ENCODE assay signal across 8 cellular contexts in the genomic region with DNA sequence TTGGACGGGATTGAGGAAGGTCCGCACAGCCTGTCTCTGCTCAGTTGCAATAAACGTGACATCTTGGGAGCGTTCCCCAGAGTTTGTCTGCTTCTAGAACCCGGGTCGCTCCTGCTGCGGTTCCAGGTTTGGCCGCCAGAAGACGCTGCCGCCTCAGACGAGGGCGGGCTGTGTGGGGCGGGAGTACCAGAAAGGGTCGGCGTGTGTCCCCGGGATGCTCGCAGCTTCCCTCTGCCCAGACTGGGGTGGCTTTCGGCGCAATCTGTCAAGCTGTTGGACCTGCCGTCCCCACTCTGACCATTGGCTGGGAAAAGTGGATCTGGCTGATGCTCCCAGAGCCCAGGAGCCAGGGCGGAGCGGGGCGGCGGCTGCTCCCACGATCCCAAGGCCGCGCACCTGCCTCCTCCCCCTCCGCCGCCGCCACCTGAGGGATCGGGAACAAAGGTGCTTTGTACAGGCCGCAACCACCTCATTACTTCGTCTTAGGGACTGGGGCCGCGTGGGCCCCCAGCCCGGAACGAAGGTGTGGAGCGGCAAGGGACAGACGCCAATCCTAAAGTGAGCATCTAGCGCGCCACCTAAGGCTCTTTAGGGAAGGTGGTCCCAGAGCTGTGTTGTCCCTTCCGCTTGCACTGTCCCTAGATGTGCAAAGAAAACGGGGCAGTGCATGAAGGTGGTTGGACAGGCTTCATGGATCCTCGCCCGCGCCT. TPM values are rescaled to one million over a fixed set of nuclear protein-coding genes. Genes with fewer than 3 reads are reported as not detected.
A peak's percentile ranks its signal among the peaks of the same experiment; 100 is the strongest.
DNase-seq lines count a peak whose midpoint lies in the region; ATAC-seq and TF ChIP-seq lines count a peak whose summit lies in the region.

No MANE protein-coding gene starts in this region.

- peak; percentile 86 for TF ChIP-seq CTCF in GM12865 (IDR thresholded peaks at IDR 0.05; ENCODE audit: insufficient read depth, low read depth, low read length, missing control alignments)

- peak; percentile 63 for DNase-seq in GM12865 (ENCODE audit: low read depth)
- DNase-seq in NCI-H1092 treated with DMSO at 0.1 percent for 48 hours (lab: John Stamatoyannopoulos, UW), result peak; percentile 69
- DNase-seq in activated CD4-positive, alpha-beta T cell treated with anti-CD3 and anti-CD28 coated beads, Interleukin-2, amount 10 ng/mL, durations not matched to agents 24 days and 14 days, result peak; percentile 95
- peak; percentile 31 to 49 (median 43) for DNase-seq in effector memory CD4-positive, alpha-beta T cell
- no peak for DNase-seq in occipital lobe (lab: John Stamatoyannopoulos, UW)

- H3K9me3 Mint-ChIP-seq in activated CD4-positive, alpha-beta T cell treated with anti-CD3 and anti-CD28 coated beads, Interleukin-2, amount 10 ng/mL, durations not matched to agents 24 days and 14 days, result no peaks in the 10 kb centered on the region
- no peaks in the 10 kb centered on the region for H3K9me3 Mint-ChIP-seq in stimulated activated naive CD8-positive, alpha-beta T cell treated with anti-CD3 and anti-CD28 coated beads, Interleukin-15, Interleukin-2, amounts not matched to agents 100 ng/mL and 50 ng/mL, for 24 hours

- peak overlapping the region; percentile 79 for H3K4me3 ChIP-seq in GM12865 (ENCODE audit: low read depth, low read length)
- peak overlapping the region; percentile 92 for H3K4me3 ChIP-seq in effector memory CD4-positive, alpha-beta T cell (ENCODE audit: insufficient read depth, low read depth, low read length, poor library complexity, severe bottlenecking)
- H3K4me3 ChIP-seq in muscle layer of duodenum (ENCODE audit: low read depth in 1 of 2, low read length in 2 of 2), result peak overlapping the region; percentile 71 to 94

- H3K27me3 ChIP-seq in effector memory CD4-positive, alpha-beta T cell (replicated peaks; ENCODE audit: control insufficient read depth, insufficient read depth, low read length, poor library complexity, severe bottlenecking), result no peaks in the 10 kb centered on the region
- H3K27me3 ChIP-seq in muscle layer of duodenum (ENCODE audit: low read depth, low read length), result no peaks in the 10 kb centered on the region

- H3K27ac ChIP-seq in effector memory CD4-positive, alpha-beta T cell (ENCODE audit: insufficient read depth, low read length, poor library complexity, severe bottlenecking), result peak overlapping the region; percentile 15
- H3K27ac ChIP-seq in muscle layer of duodenum (ENCODE audit: low read length), result peak overlapping the region; percentile 63

- no peaks in the 10 kb centered on the region for H3K9me3 ChIP-seq in effector memory CD4-positive, alpha-beta T cell (ENCODE audit: control insufficient read depth, low read length)
- H3K9me3 ChIP-seq in muscle layer of duodenum (ENCODE audit: control insufficient read depth in 1 of 2, low read length in 2 of 2), result no peaks in the 10 kb centered on the region

- intact Hi-C loops in activated CD4-positive, alpha-beta T cell treated with anti-CD3 and anti-CD28 coated beads, Interleukin-2, amount 10 ng/mL, durations not matched to agents 24 days and 14 days (cut with micrococcal nuclease), result loop anchor here (1.0 to 5.0 kb wide), 4 partner anchors 21 to 108 kb away; partner anchors contain the start of genes CKS1B, SHC1 and ZBTB7B

- no peak for ATAC-seq in GM21515 (IDR thresholded peaks at IDR 0.05; ENCODE audit: unreplicated experiment)

- no peak overlapping the region for H3K27ac Mint-ChIP-seq in activated CD4-positive, alpha-beta T cell treated with anti-CD3 and anti-CD28 coated beads, Interleukin-2, amount 10 ng/mL, durations not matched to agents 24 days and 14 days
- H3K27ac Mint-ChIP-seq in stimulated activated naive CD8-positive, alpha-beta T cell treated with anti-CD3 and anti-CD28 coated beads, Interleukin-15, Interleukin-2, amounts not matched to agents 100 ng/mL and 50 ng/mL, for 24 hours, result peak overlapping the region; percentile 32

- H3K4me3 Mint-ChIP-seq in activated CD4-positive, alpha-beta T cell treated with anti-CD3 and anti-CD28 coated beads, Interleukin-2, amount 10 ng/mL, durations not matched to agents 24 days and 14 days, result peak overlapping the region; percentile 80
- H3K4me3 Mint-ChIP-seq in stimulated activated naive CD8-positive, alpha-beta T cell treated with anti-CD3 and anti-CD28 coated beads, Interleukin-15, Interleukin-2, amounts not matched to agents 100 ng/mL and 50 ng/mL, for 24 hours, result peak overlapping the region; percentile 77

- peaks cover 14% of the 10 kb centered on the region for H3K36me3 Mint-ChIP-seq in activated CD4-positive, alpha-beta T cell treated with anti-CD3 and anti-CD28 coated beads, Interleukin-2, amount 10 ng/mL, durations not matched to agents 24 days and 14 days (ENCODE audit: low read depth)
- peaks cover 13% of the 10 kb centered on the region for H3K36me3 Mint-ChIP-seq in stimulated activated naive CD8-positive, alpha-beta T cell treated with anti-CD3 and anti-CD28 coated beads, Interleukin-15, Interleukin-2, amounts not matched to agents 100 ng/mL and 50 ng/mL, for 24 hours (ENCODE audit: low read depth)

- no peaks in the 10 kb centered on the region for H3K27me3 Mint-ChIP-seq in activated CD4-positive, alpha-beta T cell treated with anti-CD3 and anti-CD28 coated beads, Interleukin-2, amount 10 ng/mL, durations not matched to agents 24 days and 14 days
- H3K27me3 Mint-ChIP-seq in stimulated activated naive CD8-positive, alpha-beta T cell treated with anti-CD3 and anti-CD28 coated beads, Interleukin-15, Interleukin-2, amounts not matched to agents 100 ng/mL and 50 ng/mL, for 24 hours, result no peaks in the 10 kb centered on the region

- H3K4me1 Mint-ChIP-seq in activated CD4-positive, alpha-beta T cell treated with anti-CD3 and anti-CD28 coated beads, Interleukin-2, amount 10 ng/mL, durations not matched to agents 24 days and 14 days, result peaks cover 23% of the 10 kb centered on the region
- H3K4me1 Mint-ChIP-seq in stimulated activated naive CD8-positive, alpha-beta T cell treated with anti-CD3 and anti-CD28 coated beads, Interleukin-15, Interleukin-2, amounts not matched to agents 100 ng/mL and 50 ng/mL, for 24 hours (ENCODE audit: low read depth), result peaks cover 30% of the 10 kb centered on the region

- peaks cover 28% of the 10 kb centered on the region for H3K4me1 ChIP-seq in effector memory CD4-positive, alpha-beta T cell (ENCODE audit: control insufficient read depth, insufficient read depth, low read length, poor library complexity, severe bottlenecking)
- peaks cover 12 to 31% of the 10 kb centered on the region in 2 donors for H3K4me1 ChIP-seq in muscle layer of duodenum (ENCODE audit: control insufficient read depth in 1 of 2, insufficient read depth in 2 of 2, low read length in 2 of 2)

- peaks cover 12% of the 10 kb centered on the region for H3K36me3 ChIP-seq in effector memory CD4-positive, alpha-beta T cell (ENCODE audit: control insufficient read depth, insufficient read depth, low read length)
- peaks cover 8 to 14% of the 10 kb centered on the region in 2 donors for H3K36me3 ChIP-seq in muscle layer of duodenum (ENCODE audit: control insufficient read depth in 1 of 2, insufficient read depth in 2 of 2, low read length in 2 of 2)

RNA-seq across cellular contexts. Expression of gene EFNA4, which starts 0.7 kb away (rescaled TPM):
- 5.8 and 6.2 TPM in 2 replicates for total RNA-seq in activated CD4-positive, alpha-beta T cell treated with anti-CD3 and anti-CD28 coated beads, Interleukin-2, amount 10 ng/mL, durations not matched to agents 24 days and 14 days
- total RNA-seq in occipital lobe, result 0.62 TPM

RNA-seq across cellular contexts. Expression of gene ADAM15, which starts 11.7 kb away (rescaled TPM):
- 79.7 and 84.5 TPM in 2 replicates for total RNA-seq in activated CD4-positive, alpha-beta T cell treated with anti-CD3 and anti-CD28 coated beads, Interleukin-2, amount 10 ng/mL, durations not matched to agents 24 days and 14 days
- 13.3 TPM for total RNA-seq in occipital lobe

RNA-seq across cellular contexts. Expression of gene EFNA3, which starts 15.8 kb away (rescaled TPM):
- total RNA-seq in activated CD4-positive, alpha-beta T cell treated with anti-CD3 and anti-CD28 coated beads, Interleukin-2, amount 10 ng/mL, durations not matched to agents 24 days and 14 days, result 3.6 and 4.4 TPM in 2 replicates
- total RNA-seq in occipital lobe, result 7.6 TPM

RNA-seq across cellular contexts. Expression of gene DCST1, which starts 29.2 kb away (rescaled TPM):
- total RNA-seq in activated CD4-positive, alpha-beta T cell treated with anti-CD3 and anti-CD28 coated beads, Interleukin-2, amount 10 ng/mL, durations not matched to agents 24 days and 14 days, result not detected in 2 replicates
- total RNA-seq in occipital lobe, result not detected

RNA-seq across cellular contexts. Expression of gene DCST2, which starts 29.3 kb away (rescaled TPM):
- 0.16 TPM in 1 of 2 replicates, not detected in the other for total RNA-seq in activated CD4-positive, alpha-beta T cell treated with anti-CD3 and anti-CD28 coated beads, Interleukin-2, amount 10 ng/mL, durations not matched to agents 24 days and 14 days
- 0.16 TPM for total RNA-seq in occipital lobe
